ENCODE assay signal across 22 cellular contexts in the genomic region with DNA sequence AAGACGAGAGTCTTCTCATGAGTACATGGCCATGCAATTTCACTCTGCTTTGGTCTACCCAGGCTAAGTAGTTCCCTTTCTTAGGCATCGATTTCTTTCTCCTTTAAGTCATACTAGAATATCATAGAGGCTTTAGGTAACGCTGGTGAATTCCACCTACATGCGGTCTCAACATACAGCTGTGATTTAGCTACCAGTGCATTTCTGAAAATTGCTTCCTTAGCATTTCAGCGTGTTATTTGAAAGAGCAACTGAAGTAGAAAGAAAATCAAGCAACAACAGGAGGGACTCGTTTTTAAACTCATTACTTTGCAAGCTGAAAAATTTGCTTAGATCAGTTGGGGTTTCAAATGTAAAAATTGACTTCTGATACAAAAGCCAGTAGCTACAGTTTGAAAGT. TPM values are rescaled to one million over a fixed set of nuclear protein-coding genes. Genes with fewer than 3 reads are reported as not detected.
"Had no signal": no experiment of that assay in that cellular context is flagged by ENCODE, and none has a peak within 500 bp of the region (broad histone marks: within the 10 kb centered on the region; RNA-seq: fewer than 3 reads in every experiment).

No MANE protein-coding gene starts in this region.

- H3K27me3 ChIP-seq: cardiac muscle cell, transverse colon, vagina had no signal

- H3K4me1 Mint-ChIP-seq: activated CD4-positive, alpha-beta T cell treated with anti-CD3 and anti-CD28 coated beads, Interleukin-2, amount 10 ng/mL, durations not matched to agents 7 days and 5 days had no signal

- H3K27ac ChIP-seq: cardiac muscle cell, lower lobe of right lung, vagina had no signal

- H3K27ac Mint-ChIP-seq: activated CD4-positive, alpha-beta T cell treated with anti-CD3 and anti-CD28 coated beads, Interleukin-2, amount 10 ng/mL, durations not matched to agents 7 days and 5 days; activated naive CD8-positive, alpha-beta T cell treated with anti-CD3 and anti-CD28 coated beads for 36 hours; activated T-helper 1 cell treated with anti-CD3 and anti-CD28 coated beads, Interleukin-12 subunit alpha, Interleukin-12 subunit beta, Interleukin-2, Interleukin-4 antibody, amounts not matched to agents 30 ng/mL and 10 ng/mL and 1 ng/mL, durations not matched to agents 14 hours and 24 hours and 36 hours; effector memory CD8-positive, alpha-beta T cell; nephron progenitor cell; progenitor cell of endocrine pancreas had no signal

- ATAC-seq: activated CD4-positive, CD25-positive, alpha-beta regulatory T cell treated with anti-CD3 and anti-CD28 coated beads, Interleukin-2, amount 50 U/mL, for 24 hours; effector memory CD8-positive, alpha-beta T cell; left cardiac atrium; lower lobe of right lung; stimulated activated naive CD8-positive, alpha-beta T cell treated with anti-CD3 and anti-CD28 coated beads, Interleukin-15, Interleukin-2, amounts not matched to agents 100 U/mL and 50 U/mL, for 24 hours had no signal

- H3K4me1 ChIP-seq: vagina had no signal

- H3K27me3 Mint-ChIP-seq: activated CD4-positive, alpha-beta T cell treated with anti-CD3 and anti-CD28 coated beads, Interleukin-2, amount 10 ng/mL, durations not matched to agents 7 days and 5 days; activated naive CD8-positive, alpha-beta T cell treated with anti-CD3 and anti-CD28 coated beads for 36 hours; effector memory CD8-positive, alpha-beta T cell; progenitor cell of endocrine pancreas had no signal

- H3K36me3 Mint-ChIP-seq: activated naive CD8-positive, alpha-beta T cell treated with anti-CD3 and anti-CD28 coated beads for 36 hours had no signal

- H3K4me3 Mint-ChIP-seq: activated CD4-positive, alpha-beta T cell treated with anti-CD3 and anti-CD28 coated beads, Interleukin-2, amount 10 ng/mL, durations not matched to agents 7 days and 5 days; activated naive CD8-positive, alpha-beta T cell treated with anti-CD3 and anti-CD28 coated beads for 36 hours; activated T-helper 1 cell treated with anti-CD3 and anti-CD28 coated beads, Interleukin-12 subunit alpha, Interleukin-12 subunit beta, Interleukin-2, Interleukin-4 antibody, amounts not matched to agents 30 ng/mL and 10 ng/mL and 1 ng/mL, durations not matched to agents 14 hours and 24 hours and 36 hours; effector memory CD8-positive, alpha-beta T cell; nephron progenitor cell had no signal

- H3K9me3 ChIP-seq: lower lobe of right lung, transverse colon, vagina had no signal

- H3K4me3 ChIP-seq: cardiac muscle cell, lower lobe of right lung, transverse colon, vagina had no signal

- H3K36me3 ChIP-seq: cardiac muscle cell, lower lobe of right lung, transverse colon, vagina had no signal

- DNase-seq: activated CD4-positive, alpha-beta T cell treated with anti-CD3 and anti-CD28 coated beads, Interleukin-2, amount 10 ng/mL, durations not matched to agents 7 days and 5 days; activated gamma-delta T cell treated with Interleukin-2 at 50 U/mL for 16 hours; activated naive CD8-positive, alpha-beta T cell treated with anti-CD3 and anti-CD28 coated beads for 36 hours; activated T-cell treated with anti-CD3 and anti-CD28 coated beads for 4 hours; amygdala; effector memory CD8-positive, alpha-beta T cell; left cardiac atrium; lower lobe of right lung; nephron progenitor cell; occipital lobe; stimulated activated CD4-positive, alpha-beta T cell treated with anti-CD3 and anti-CD28 coated beads, Interleukin-12 subunit alpha, Interleukin-12 subunit beta, amount 100 ng/mL, for 4 hours; stimulated activated CD4-positive, alpha-beta T cell treated with anti-CD3 and anti-CD28 coated beads, Interleukin-1b, Interleukin-23, amount 100 ng/mL, for 48 hours; stimulated activated CD8-positive, alpha-beta memory T cell treated with anti-CD3 and anti-CD28 coated beads, Interleukin-4, amount 100 ng/mL, for 48 hours; stimulated activated naive CD8-positive, alpha-beta T cell treated with anti-CD3 and anti-CD28 coated beads, Interleukin-15, Interleukin-2, amounts not matched to agents 100 U/mL and 50 U/mL, for 24 hours; T1000; transverse colon had no signal

- H3K9me3 Mint-ChIP-seq: activated CD4-positive, alpha-beta T cell treated with anti-CD3 and anti-CD28 coated beads, Interleukin-2, amount 10 ng/mL, durations not matched to agents 7 days and 5 days; activated T-helper 1 cell treated with anti-CD3 and anti-CD28 coated beads, Interleukin-12 subunit alpha, Interleukin-12 subunit beta, Interleukin-2, Interleukin-4 antibody, amounts not matched to agents 30 ng/mL and 10 ng/mL and 1 ng/mL, durations not matched to agents 14 hours and 24 hours and 36 hours; effector memory CD8-positive, alpha-beta T cell; nephron progenitor cell had no signal

RNA-seq across cellular contexts. Expression of a gene that starts 48.1 kb away (rescaled TPM):
- total RNA-seq: fibroblast of villous mesenchyme had no signal
